Comparison of ENCODE assay signal across 9 cellular contexts in the genomic region with DNA sequence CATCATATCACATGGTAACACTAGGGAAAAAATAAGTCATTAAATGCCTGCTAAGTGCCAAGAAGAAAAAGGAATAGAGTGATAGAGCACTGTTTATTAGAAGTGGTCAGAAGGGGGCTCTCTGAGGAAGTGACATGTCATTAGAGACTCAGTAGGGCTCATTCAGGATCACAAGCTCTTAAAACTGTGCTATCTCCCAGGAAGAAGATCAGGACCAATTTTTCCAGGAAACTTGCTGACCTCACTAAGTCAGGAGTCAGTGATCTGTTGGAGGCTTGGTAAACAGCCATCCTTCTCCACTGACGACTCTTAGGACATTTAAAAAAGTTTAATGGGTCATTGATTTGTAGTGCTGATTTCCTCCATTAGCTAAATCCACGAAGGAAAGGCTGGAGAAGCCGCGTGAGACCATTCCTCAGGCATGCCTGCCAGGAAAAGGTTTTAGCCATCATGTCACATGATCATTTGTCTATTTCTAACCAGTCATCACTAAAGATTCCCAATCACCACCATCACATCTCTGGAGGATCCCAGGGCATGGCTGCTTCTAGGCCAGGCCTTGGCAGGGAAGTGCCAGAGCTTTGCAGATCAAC. TPM values are rescaled to one million over a fixed set of nuclear protein-coding genes. Genes with fewer than 3 reads are reported as not detected.
DNase-seq lines count a peak whose midpoint lies in the region; ATAC-seq, FAIRE-seq and TF ChIP-seq lines count a peak whose summit lies in the region.
"Had no signal": no experiment of that assay in that cellular context is flagged by ENCODE, and none has a peak within 500 bp of the region (broad histone marks: within the 10 kb centered on the region; RNA-seq: fewer than 3 reads in every experiment).

No MANE protein-coding gene starts in this region.

- H3K4me3 ChIP-seq in K562 (no peak overlapping the region), lung (no peak overlapping the region), uterus (no peak overlapping the region)

- TF ChIP-seq POLR2A in K562 (conservative IDR thresholded peaks at IDR 0.05) (no peak), uterus (IDR thresholded peaks at IDR 0.05) (no peak)

- POLR2A ChIA-PET in K562 (lab: Yijun Ruan, JAX), result no interaction called here

- intact Hi-C loops in K562 (cut with micrococcal nuclease) (loop anchor here (1.0 kb wide), 1 partner anchor 66 kb away; no protein-coding TSS in a partner anchor), uterus (cut with DNase I; ENCODE audit: low total_unique reads) (no loop called here)

- no peaks in the 10 kb centered on the region for H3K79me2 ChIP-seq in K562 (ENCODE audit: control insufficient read depth, insufficient read depth, low read length)

- peak; percentile 21 to 56 (median 22); a peak in 3 of 6 replicates for TF ChIP-seq CTCF in K562 (IDR thresholded peaks at IDR 0.05 in 2 of 3, conservative IDR thresholded peaks at IDR 0.05 in 1 of 3; ENCODE audit: insufficient read depth in 2 of 3, low read depth in 1 of 3, low read length in 3 of 3)
- TF ChIP-seq CTCF in lung (IDR thresholded peaks at IDR 0.05; ENCODE audit: control extremely low read depth, extremely low read depth), result peak; percentile 5
- TF ChIP-seq CTCF in uterus (IDR thresholded peaks at IDR 0.05), result no peak

- H4K20me1 ChIP-seq in K562 (replicated peaks; ENCODE audit: control insufficient read depth, insufficient read depth, low read length), result no peaks in the 10 kb centered on the region

- CTCF ChIA-PET in K562 (lab: Yijun Ruan, JAX; ENCODE audit: low intra/inter-chr PET ratio), result no interaction called here

- H3K27me3 ChIP-seq in K562 (ENCODE audit: control insufficient read depth in 2 of 2, insufficient read depth in 2 of 2, low read length in 2 of 2) (no peaks in the 10 kb centered on the region), lung (ENCODE audit: control insufficient read depth, insufficient read depth) (no peaks in the 10 kb centered on the region), uterus (no peaks in the 10 kb centered on the region)

- in situ Hi-C loops in K562 (cut with MboI), result no loop called here

- DNase-seq in activated T-cell treated with anti-CD3 and anti-CD28 coated beads, Interleukin-2, amount 50 U/mL, for 24 hours, result peak; percentile 18
- DNase-seq in activated T-cell treated with anti-CD3 and anti-CD28 coated beads, Interleukin-2, amount 50 U/mL, for 1 hour, result no peak
- DNase-seq in K562 (ENCODE audit: extremely low read depth in 1 of 4, low spot score in 3 of 4) (peak; percentile 45 to 67 (median 50)), lung (ENCODE audit: low spot score) (no peak), uterus (no peak), ecto neural progenitor cell (ENCODE audit: low spot score) (no peak)
- DNase-seq: erythroblast had no signal

- H3K27ac ChIP-seq in K562 (ENCODE audit: extremely low read depth, low read depth, low read length) (peak overlapping the region; percentile 23; the same call in 2 of the 3 replicates), lung (ENCODE audit: low read depth in 1 of 2, low read length in 1 of 2) (peak overlapping the region in 1 of 2 donors; percentile 52), uterus (peak overlapping the region; percentile 69 to 80)

- peak; percentile 50 to 74 for TF ChIP-seq RAD21 in K562 (CRISPR knock-in tag; conservative IDR thresholded peaks at IDR 0.05 in 1 of 2, IDR thresholded peaks at IDR 0.05 in 1 of 2)

- peaks cover 10% of the 10 kb centered on the region for H3K4me1 Mint-ChIP-seq in activated T-cell treated with anti-CD3 and anti-CD28 coated beads, Interleukin-2, amount 50 U/mL, for 24 hours (ENCODE audit: low read depth)

- H3K9me3 ChIP-seq in K562 (replicated peaks; ENCODE audit: control insufficient read depth, insufficient read depth, low read depth, low read length) (no peaks in the 10 kb centered on the region; the same call in 1 of the 2 replicates), lung (ENCODE audit: control insufficient read depth in 2 of 2, insufficient read depth in 1 of 2, low read length in 1 of 2) (no peaks in the 10 kb centered on the region), uterus (no peaks in the 10 kb centered on the region)

- peaks cover 5 to 31% of the 10 kb centered on the region in 2 experiments for H3K4me1 ChIP-seq in K562 (replicated peaks in 1 of 2; ENCODE audit: control insufficient read depth in 2 of 2, insufficient read depth in 2 of 2, low read length in 2 of 2)
- H3K4me1 ChIP-seq in lung (ENCODE audit: control insufficient read depth in 2 of 2, insufficient read depth in 2 of 2, low read length in 2 of 2), result peaks cover 0 to 7% of the 10 kb centered on the region in 2 donors
- peaks cover 4 to 9% of the 10 kb centered on the region in 2 donors for H3K4me1 ChIP-seq in uterus

- no peaks in the 10 kb centered on the region for H3K27me3 Mint-ChIP-seq in activated T-cell treated with anti-CD3 and anti-CD28 coated beads, Interleukin-2, amount 50 U/mL, for 24 hours

- H3K4me2 ChIP-seq in K562 (ENCODE audit: insufficient read depth, low read length), result peak overlapping the region; percentile 59; the same call in 1 of the 2 replicates

- H3K9me1 ChIP-seq in K562 (ENCODE audit: control insufficient read depth, insufficient read depth, low read length), result no peaks in the 10 kb centered on the region

- peak overlapping the region; percentile 16 to 31; a peak in 2 of 4 replicates for H3K9ac ChIP-seq in K562 (ENCODE audit: insufficient read depth in 1 of 2, low read depth in 2 of 2, low read length in 2 of 2)

- peak; percentile 77 for FAIRE-seq in K562 (lab: Jason Lieb, UNC)

- ATAC-seq in K562 (peak; percentile 60), lung (ENCODE audit: insufficient read depth, low FRiP score) (no peak), HG03139 (IDR thresholded peaks at IDR 0.05; ENCODE audit: unreplicated experiment) (no peak), HG03442 (IDR thresholded peaks at IDR 0.05; ENCODE audit: unreplicated experiment) (no peak)

- no peak overlapping the region for H3K4me3 Mint-ChIP-seq in activated T-cell treated with anti-CD3 and anti-CD28 coated beads, Interleukin-2, amount 50 U/mL, for 24 hours

- TF ChIP-seq EP300 in K562 (IDR thresholded peaks at IDR 0.05; ENCODE audit: low read length), result peak; percentile 51; the same call in 1 of the 2 replicates

- H3K9me3 Mint-ChIP-seq in activated T-cell treated with anti-CD3 and anti-CD28 coated beads, Interleukin-2, amount 50 U/mL, for 24 hours, result no peaks in the 10 kb centered on the region

- H3K36me3 Mint-ChIP-seq in activated T-cell treated with anti-CD3 and anti-CD28 coated beads, Interleukin-2, amount 50 U/mL, for 24 hours (ENCODE audit: low read depth), result no peaks in the 10 kb centered on the region

- 42% methylated on average over 4 of the region's 4 CpGs for WGBS in K562 (ENCODE audit: insufficient coverage, low coverage, missing lambda C conversion rate)
- 68 to 69% methylated on average over 4 of the region's 4 CpGs for WGBS in lung, 2 donors

- H3K36me3 ChIP-seq in K562 (ENCODE audit: control insufficient read depth, insufficient read depth, low read length), result no peaks in the 10 kb centered on the region
- H3K36me3 ChIP-seq in lung (ENCODE audit: control insufficient read depth in 2 of 2, insufficient read depth in 2 of 2, low read length in 2 of 2), result no peaks in the 10 kb centered on the region
- H3K36me3 ChIP-seq in uterus, result no peaks in the 10 kb centered on the region

- peak overlapping the region; percentile 82 for H2AFZ ChIP-seq in K562 (ENCODE audit: low read depth, low read length)

- H3K27ac Mint-ChIP-seq in activated T-cell treated with anti-CD3 and anti-CD28 coated beads, Interleukin-2, amount 50 U/mL, for 24 hours, result no peak overlapping the region

- BruUV-seq in K562 (replicated peaks; lab: Mats Ljungman, UMichigan), result no TSS peak

TF ChIP-seq in K562, 482 proteins besides CTCF, POLR2A, EP300 and RAD21 (continues in another document):
- TF ChIP-seq CBX3 (IDR thresholded peaks at IDR 0.05; ENCODE audit: borderline replicate concordance in 1 of 2, low read length in 2 of 2), result no peak
- TF ChIP-seq, protein P1, sequence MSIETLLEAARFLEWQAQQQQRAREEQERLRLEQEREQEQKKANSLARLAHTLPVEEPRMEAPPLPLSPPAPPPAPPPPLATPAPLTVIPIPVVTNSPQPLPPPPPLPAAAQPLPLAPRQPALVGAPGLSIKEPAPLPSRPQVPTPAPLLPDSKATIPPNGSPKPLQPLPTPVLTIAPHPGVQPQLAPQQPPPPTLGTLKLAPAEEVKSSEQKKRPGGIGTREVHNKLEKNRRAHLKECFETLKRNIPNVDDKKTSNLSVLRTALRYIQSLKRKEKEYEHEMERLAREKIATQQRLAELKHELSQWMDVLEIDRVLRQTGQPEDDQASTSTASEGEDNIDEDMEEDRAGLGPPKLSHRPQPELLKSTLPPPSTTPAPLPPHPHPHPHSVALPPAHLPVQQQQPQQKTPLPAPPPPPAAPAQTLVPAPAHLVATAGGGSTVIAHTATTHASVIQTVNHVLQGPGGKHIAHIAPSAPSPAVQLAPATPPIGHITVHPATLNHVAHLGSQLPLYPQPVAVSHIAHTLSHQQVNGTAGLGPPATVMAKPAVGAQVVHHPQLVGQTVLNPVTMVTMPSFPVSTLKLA (conservative IDR thresholded peaks at IDR 0.05), result 0 out of 4 replicates have a peak, but pooled peaks of 1 of the 2 experiments have one; percentile 32
- no peak for TF ChIP-seq SIN3B (IDR thresholded peaks at IDR 0.05; ENCODE audit: low read depth)
- TF ChIP-seq CTBP1 (IDR thresholded peaks at IDR 0.05; ENCODE audit: borderline replicate concordance), result peak; percentile 36; the same call in 1 of the 2 replicates
- 0 out of 2 replicates have a peak, but pooled peaks have one; percentile 39 for TF ChIP-seq MTA3 (IDR thresholded peaks at IDR 0.05; ENCODE audit: borderline replicate concordance)

RNA-seq across cellular contexts. Expression of a gene that starts 5.9 kb away (rescaled TPM):
- total RNA-seq in K562 (2011; cell fraction: chromatin; rRNA removed; ENCODE audit: low replicate concordance), result 39.8 and 48.2 TPM in 2 replicates
- total RNA-seq in K562 (2011; cell fraction: nucleolus; rRNA removed), result 25.1 and 26.7 TPM in 2 replicates
- 44.3 and 59.5 TPM in 2 replicates for total RNA-seq in K562 (2011; cell fraction: nucleoplasm; rRNA removed)
- total RNA-seq in K562 (2014; rRNA removed) (56.4 and 69.8 TPM in 2 replicates), K562 (2014; rRNA removed; fragmentation: Illumina TruSeq; extraction: Trizol) (44.5 and 49.4 TPM in 2 replicates), K562 (2015; rRNA removed; fragmentation: Illumina TruSeq; extraction: Trizol) (58.5 and 58.9 TPM in 2 replicates), K562 (2021) (71.9 and 80.4 TPM in 2 replicates), lung (10 to 100 TPM; 51.4 to 80.4 TPM), uterus (10 to 100 TPM; 14.1 to 33.9 (median 20.2) TPM)
- polyA plus RNA-seq in K562 (2011; rRNA removed) (31.5 and 53.1 TPM in 2 replicates), K562 (2014; fragmentation: Illumina TruSeq; extraction: Trizol) (85.3 and 88.7 TPM in 2 replicates), K562 (2014; fragmentation: Nextera tagmentation; extraction: Ambion mirVana) (10 to 100 TPM; 11.0 to 15.7 TPM), K562 (2014; rRNA removed) (52.5 and 54.0 TPM in 2 replicates), lung (10 to 100 TPM; 62.0 to 67.3 TPM)
- 38.3 and 62.4 TPM in 2 replicates for polyA plus RNA-seq in K562 (2011; cell fraction: cytosol; rRNA removed)
- 50.2 and 94.2 TPM in 2 replicates for polyA plus RNA-seq in K562 (2011; cell fraction: nucleus; rRNA removed)
- polyA plus RNA-seq in K562 (2012), result 56.3 and 67.9 TPM in 2 replicates
- polyA minus RNA-seq in K562 (2011; rRNA and poly(A)+ RNA removed), result 40.7 and 49.1 TPM in 2 replicates
- polyA minus RNA-seq in K562 (2011; cell fraction: cytosol; rRNA and poly(A)+ RNA removed), result 25.5 and 37.9 TPM in 2 replicates
- polyA minus RNA-seq in K562 (2011; cell fraction: nucleus; rRNA and poly(A)+ RNA removed), result 13.3 and 26.4 TPM in 2 replicates

Comparison
In these comparisons a context has a peak if more than half of its experiments do, and no peak if none do; other contexts are left out.
1. DNase-seq: peak in activated T-cell treated with anti-CD3 and anti-CD28 coated beads, Interleukin-2, amount 50 U/mL, for 24 hours (single experiment) and K562 (4 of 4); none in activated T-cell treated with anti-CD3 and anti-CD28 coated beads, Interleukin-2, amount 50 U/mL, for 1 hour (single experiment), lung (single experiment), uterus (0 of 2) and ecto neural progenitor cell (single experiment).
2. CTCF ChIP-seq: peak in K562 (3 of 3) and lung (single experiment); none in uterus (0 of 4).